Comparison of ENCODE assay signal across 18 cellular contexts in the genomic region with DNA sequence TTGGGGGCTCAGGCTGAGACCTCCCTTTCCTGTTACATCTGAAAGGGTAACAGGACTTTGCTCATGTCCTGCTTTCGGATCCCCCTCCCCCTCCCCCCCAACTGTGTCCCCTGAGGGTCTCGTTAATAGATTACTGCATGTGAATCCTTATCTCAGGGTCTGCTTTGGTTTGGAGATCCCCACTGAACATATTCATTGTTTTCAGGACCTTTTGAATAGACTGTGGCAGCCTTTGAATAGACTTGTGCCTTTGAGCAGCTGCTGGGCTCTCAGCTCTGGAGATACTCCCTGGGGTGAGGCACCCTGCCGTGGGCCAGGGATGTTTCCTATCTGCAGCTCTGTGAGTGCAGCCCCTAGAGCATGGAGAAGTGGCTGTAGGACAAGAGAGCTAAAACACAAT. TPM values are rescaled to one million over a fixed set of nuclear protein-coding genes. Genes with fewer than 3 reads are reported as not detected.
A peak's percentile ranks its signal among the peaks of the same experiment; 100 is the strongest.
DNase-seq lines count a peak whose midpoint lies in the region; ATAC-seq, FAIRE-seq and TF ChIP-seq lines count a peak whose summit lies in the region.
"Had no signal": no experiment of that assay in that cellular context is flagged by ENCODE, and none has a peak within 500 bp of the region (broad histone marks: within the 10 kb centered on the region; RNA-seq: fewer than 3 reads in every experiment).

No MANE protein-coding gene starts in this region.

- H3K9ac ChIP-seq in GM12878 (ENCODE audit: control insufficient read depth, insufficient read depth, low read length), result no peak overlapping the region

- no peaks in the 10 kb centered on the region for H4K20me1 ChIP-seq in GM12878 (ENCODE audit: control insufficient read depth, insufficient read depth)

- CTCF ChIA-PET in GM12878 (lab: Yijun Ruan, JAX), result interaction anchor here (1.1 to 3.1 kb wide), 11 partner anchors 9 to 64 kb away, joined by 3 to 31 read pairs (median 4); partner anchors contain the start of gene ARHGAP22

- no peaks in the 10 kb centered on the region for H3K79me2 ChIP-seq in GM12878 (ENCODE audit: control insufficient read depth, insufficient read depth, low read length)

- no peak for TF ChIP-seq POLR2A in GM12878 (IDR thresholded peaks at IDR 0.05; ENCODE audit: low read depth, low read length)

- in situ Hi-C loops in GM12878 (cut with MboI), result no loop called here

- H3K9me3 ChIP-seq in GM12878 (replicated peaks; ENCODE audit: control insufficient read depth, insufficient read depth, low read length), result no peaks in the 10 kb centered on the region
- H3K9me3 ChIP-seq: left lung, psoas muscle had no signal

- TF ChIP-seq CTCF in GM12878 (IDR thresholded peaks at IDR 0.05 in 2 of 3, conservative IDR thresholded peaks at IDR 0.05 in 1 of 3; ENCODE audit: control insufficient read depth in 2 of 3, extremely low read depth in 1 of 3, insufficient read depth in 1 of 3, low read depth in 3 of 3, low read length in 3 of 3), result no peak

- SMC1A ChIA-PET in GM12878 (lab: Charles Lee; ENCODE audit: uncharacterized antibody, unreplicated experiment), result interaction anchor here (0.7 to 1.7 kb wide), 15 partner anchors 8 to 162 kb away, joined by 3 to 11 read pairs (median 3); no protein-coding TSS in a partner anchor

- RAD21 ChIA-PET in GM12878 (lab: Charles Lee; ENCODE audit: unreplicated experiment), result interaction anchor here (0.8 to 3.8 kb wide), 5 partner anchors 14 to 60 kb away, joined by 3 to 25 read pairs (median 6); no protein-coding TSS in a partner anchor

- POLR2A ChIA-PET in GM12878 (lab: Charles Lee), result interaction anchor here (1.4 to 1.5 kb wide), 2 partner anchors 13 to 20 kb away, joined by 4 to 5 read pairs; no protein-coding TSS in a partner anchor

- TF ChIP-seq RAD21 in GM12878 (IDR thresholded peaks at IDR 0.05; ENCODE audit: insufficient read depth, low read depth, low read length), result no peak

- peak; percentile 58 for DNase-seq in NCI-H1436 (lab: John Stamatoyannopoulos, UW)
- no peak for DNase-seq in NCI-H1436 treated with DMSO at 0.1 percent for 48 hours (lab: John Stamatoyannopoulos, UW)
- DNase-seq in NCI-H146 (lab: John Stamatoyannopoulos, UW), result peak; percentile 97
- DNase-seq in GM12878 (ENCODE audit: low read depth, low spot score), result no peak
- DNase-seq in pons (ENCODE audit: low spot score), result peak; percentile 62
- DNase-seq in MV-4-11 (lab: John Stamatoyannopoulos, UW), result no peak
- DNase-seq: activated CD4-positive, alpha-beta T cell treated with anti-CD3 and anti-CD28 coated beads for 4 hours; activated T-cell treated with anti-CD3 and anti-CD28 coated beads, Interleukin-2, amount 50 U/mL, for 24 hours; brain microvascular endothelial cell; hypothalamus; left lung; psoas muscle; Right ventricle myocardium superior had no signal

- no peaks in the 10 kb centered on the region for H3K36me3 ChIP-seq in GM12878 (ENCODE audit: control insufficient read depth in 2 of 2, insufficient read depth in 2 of 2, low read length in 1 of 2)
- H3K36me3 ChIP-seq: left lung had no signal

- H3K4me2 ChIP-seq in GM12878 (ENCODE audit: control insufficient read depth, insufficient read depth), result no peak overlapping the region

- no peaks in the 10 kb centered on the region for H3K27me3 ChIP-seq in GM12878 (replicated peaks in 1 of 2; ENCODE audit: control insufficient read depth in 2 of 2, insufficient read depth in 2 of 2, low read length in 1 of 2)
- H3K27me3 ChIP-seq: brain microvascular endothelial cell, left lung had no signal

- BruUV-seq in GM12878 (replicated peaks; lab: Mats Ljungman, UMichigan), result no TSS peak

- intact Hi-C loops in GM12878 (cut with micrococcal nuclease; ENCODE audit: unreplicated experiment), result no loop called here

- ATAC-seq in GM12878, result peak; percentile 72
- ATAC-seq in GM19452 (IDR thresholded peaks at IDR 0.05; ENCODE audit: unreplicated experiment), result no peak
- ATAC-seq in HG03460 (IDR thresholded peaks at IDR 0.05; ENCODE audit: unreplicated experiment), result no peak
- ATAC-seq: activated naive CD4-positive, alpha-beta T cell treated with anti-CD3 and anti-CD28 coated beads, Interleukin-2, amount 50 U/mL, for 72 hours; left lung; psoas muscle had no signal

- no peak overlapping the region for H3K4me3 ChIP-seq in GM12878
- H3K4me3 ChIP-seq: left lung, psoas muscle had no signal

- H2AFZ ChIP-seq in GM12878 (ENCODE audit: control insufficient read depth, low read depth, low read length), result no peak overlapping the region

- WGBS in GM12878 (ENCODE audit: insufficient coverage, insufficient replicate concordance, low lambda C conversion rate, missing lambda C conversion rate), result 0% methylated on average over 1 of the region's 3 CpGs

- no peak overlapping the region for H3K27ac ChIP-seq in GM12878 (ENCODE audit: control insufficient read depth, insufficient read depth)
- H3K27ac ChIP-seq: brain microvascular endothelial cell, left lung, psoas muscle had no signal

- TF ChIP-seq EP300 in GM12878 (IDR thresholded peaks at IDR 0.05; ENCODE audit: borderline replicate concordance in 1 of 2, control insufficient read depth in 1 of 2, low read depth in 2 of 2, low read length in 2 of 2), result no peak

- H3K4me1 ChIP-seq in GM12878 (ENCODE audit: control insufficient read depth, insufficient read depth, low read length), result no peaks in the 10 kb centered on the region
- H3K4me1 ChIP-seq: left lung, psoas muscle had no signal

- no peak for FAIRE-seq in GM12878 (lab: Jason Lieb, UNC)
- FAIRE-seq: A204.1, GM18507 had no signal

TF ChIP-seq in GM12878, 131 proteins besides CTCF, POLR2A, EP300 and RAD21:
- TF ChIP-seq, protein P1, sequence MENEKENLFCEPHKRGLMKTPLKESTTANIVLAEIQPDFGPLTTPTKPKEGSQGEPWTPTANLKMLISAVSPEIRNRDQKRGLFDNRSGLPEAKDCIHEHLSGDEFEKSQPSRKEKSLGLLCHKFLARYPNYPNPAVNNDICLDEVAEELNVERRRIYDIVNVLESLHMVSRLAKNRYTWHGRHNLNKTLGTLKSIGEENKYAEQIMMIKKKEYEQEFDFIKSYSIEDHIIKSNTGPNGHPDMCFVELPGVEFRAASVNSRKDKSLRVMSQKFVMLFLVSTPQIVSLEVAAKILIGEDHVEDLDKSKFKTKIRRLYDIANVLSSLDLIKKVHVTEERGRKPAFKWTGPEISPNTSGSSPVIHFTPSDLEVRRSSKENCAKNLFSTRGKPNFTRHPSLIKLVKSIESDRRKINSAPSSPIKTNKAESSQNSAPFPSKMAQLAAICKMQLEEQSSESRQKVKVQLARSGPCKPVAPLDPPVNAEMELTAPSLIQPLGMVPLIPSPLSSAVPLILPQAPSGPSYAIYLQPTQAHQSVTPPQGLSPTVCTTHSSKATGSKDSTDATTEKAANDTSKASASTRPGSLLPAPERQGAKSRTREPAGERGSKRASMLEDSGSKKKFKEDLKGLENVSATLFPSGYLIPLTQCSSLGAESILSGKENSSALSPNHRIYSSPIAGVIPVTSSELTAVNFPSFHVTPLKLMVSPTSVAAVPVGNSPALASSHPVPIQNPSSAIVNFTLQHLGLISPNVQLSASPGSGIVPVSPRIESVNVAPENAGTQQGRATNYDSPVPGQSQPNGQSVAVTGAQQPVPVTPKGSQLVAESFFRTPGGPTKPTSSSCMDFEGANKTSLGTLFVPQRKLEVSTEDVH (IDR thresholded peaks at IDR 0.05; ENCODE audit: low read depth, partially characterized antibody), result no peak
- no peak for TF ChIP-seq BRCA1 (IDR thresholded peaks at IDR 0.05; ENCODE audit: low read depth, low read length)
- TF ChIP-seq YY1 (IDR thresholded peaks at IDR 0.05; ENCODE audit: low read depth, low read length), result no peak
- TF ChIP-seq MEF2B (IDR thresholded peaks at IDR 0.05; ENCODE audit: partially characterized antibody, poor library complexity, severe bottlenecking), result peak; percentile 69
- no peak for TF ChIP-seq GATAD2B (conservative IDR thresholded peaks at IDR 0.05; ENCODE audit: low read depth)
TF ChIP-seq in GM12878: peak in this region for 1.

RNA-seq across cellular contexts. Expression of gene ARHGAP22, which starts 10.1 kb away (rescaled TPM):
- 17.6 and 21.3 TPM in 2 replicates for total RNA-seq in GM12878 (2013; cell fraction: nucleolus; rRNA removed)
- total RNA-seq in GM12878 (2014; rRNA removed), result not detected in 2 replicates
- total RNA-seq in GM12878 (2014; rRNA removed; fragmentation: Illumina TruSeq; extraction: Trizol), result not detected in 2 replicates
- total RNA-seq in GM12878 (2021), result 0.18 and 0.45 TPM in 2 replicates
- polyA plus RNA-seq in GM12878 (2011; ENCODE audit: low read depth), result not detected
- 0.61 and 1.0 TPM in 2 replicates for polyA plus RNA-seq in GM12878 (2011; rRNA removed)
- 0.36 and 0.82 TPM in 2 replicates for polyA plus RNA-seq in GM12878 (2011; cell fraction: cytosol; rRNA removed)
- polyA plus RNA-seq in GM12878 (2011; cell fraction: nucleus; rRNA removed), result 2.2 and 2.9 TPM in 2 replicates
- polyA plus RNA-seq in GM12878 (2012), result 0.73 and 0.76 TPM in 2 replicates
- not detected in 2 replicates for polyA plus RNA-seq in GM12878 (2014; fragmentation: Illumina TruSeq; extraction: Trizol)
- polyA plus RNA-seq in GM12878 (2014; fragmentation: Nextera tagmentation; extraction: Ambion mirVana), result under 1 TPM in 1 of 2 experiments, not detected in 1; 0.07 TPM
- polyA plus RNA-seq in GM12878 (2014; rRNA removed), result 0.08 TPM in 1 of 2 replicates, not detected in the other
- under 1 TPM in 1 of 2 experiments, not detected in 1; 0.56 TPM for polyA plus RNA-seq in GM12878 (2016; fragmentation: Nextera tagmentation; extraction: Ambion mirVana)
- 0.73 and 0.88 TPM in 2 replicates for polyA minus RNA-seq in GM12878 (2011; rRNA and poly(A)+ RNA removed)
- polyA minus RNA-seq in GM12878 (2011; cell fraction: cytosol; rRNA and poly(A)+ RNA removed), result not detected in 2 replicates
- 2.8 and 3.5 TPM in 2 replicates for polyA minus RNA-seq in GM12878 (2011; cell fraction: nucleus; rRNA and poly(A)+ RNA removed)
- total RNA-seq: activated naive CD4-positive, alpha-beta T cell treated with anti-CD3 and anti-CD28 coated beads, Interleukin-2, amount 50 U/mL, for 72 hours had no signal

Comparison
In these comparisons a context has a peak if more than half of its experiments do, and no peak if none do; other contexts are left out.
1. DNase-seq: peak in NCI-H1436 (single experiment), NCI-H146 (single experiment) and pons (single experiment); none in NCI-H1436 treated with DMSO at 0.1 percent for 48 hours (single experiment), GM12878 (single experiment) and MV-4-11 (single experiment).